Comparison of ENCODE assay signal across 25 cellular contexts in the genomic region with DNA sequence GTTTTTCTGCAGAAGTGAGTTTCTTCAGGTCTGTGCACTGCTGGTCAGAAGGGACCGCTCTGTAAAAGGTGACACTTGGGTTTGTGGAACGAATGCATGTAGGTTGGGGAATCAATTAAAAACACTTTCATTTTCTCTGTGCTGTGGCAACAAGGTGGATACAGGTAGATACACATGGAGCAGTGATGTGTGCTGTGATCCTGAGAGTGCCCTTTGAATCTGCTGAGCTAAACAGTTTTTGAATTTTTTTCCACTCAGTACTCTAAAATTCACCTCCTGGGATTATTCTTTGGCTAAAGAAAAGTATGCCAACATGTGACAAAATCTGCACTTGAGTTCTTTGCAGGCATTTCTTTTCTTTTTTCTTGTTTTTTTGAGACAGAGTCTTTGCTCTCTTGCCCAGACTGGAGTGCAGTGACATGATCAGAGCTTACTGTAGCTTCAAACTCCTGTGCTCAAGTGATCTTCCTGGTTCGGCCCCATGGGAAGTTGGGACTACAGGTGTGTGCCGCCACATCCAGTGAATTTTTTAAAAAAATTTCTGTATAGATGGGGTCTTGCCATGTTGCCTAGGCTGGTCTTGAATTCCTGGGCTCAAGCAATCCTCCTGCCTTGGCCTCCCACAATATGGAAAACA.
"Had no signal": no experiment of that assay in that cellular context is flagged by ENCODE, and none has a peak within 500 bp of the region (broad histone marks: within the 10 kb centered on the region; RNA-seq: fewer than 3 reads in every experiment).

No MANE protein-coding gene starts in this region.

- H3K27me3 ChIP-seq: SJSA1 had no signal

- H3K4me1 Mint-ChIP-seq: activated naive CD4-positive, alpha-beta T cell treated with anti-CD3 and anti-CD28 coated beads, Interleukin-2, amount 50 U/mL, for 24 hours had no signal

- H3K4me2 ChIP-seq: KMS-11 had no signal

- H3K4me3 Mint-ChIP-seq: activated CD8-positive, alpha-beta T cell treated with anti-CD3 and anti-CD28 coated beads, Interleukin-2, amount 10 ng/mL, durations not matched to agents 7 days and 5 days; activated naive CD4-positive, alpha-beta T cell treated with anti-CD3 and anti-CD28 coated beads, Interleukin-2, amount 50 U/mL, for 24 hours; T-helper 1 cell treated with Interleukin-12 subunit alpha and Interleukin-12 subunit beta and Interleukin-4 antibody, amounts not matched to agents 30 μg/mL and 1 μg/mL, for 36 hours had no signal

- H3K27ac Mint-ChIP-seq: activated CD8-positive, alpha-beta T cell treated with anti-CD3 and anti-CD28 coated beads, Interleukin-2, amount 10 ng/mL, durations not matched to agents 7 days and 5 days; activated naive CD4-positive, alpha-beta T cell treated with anti-CD3 and anti-CD28 coated beads, Interleukin-2, amount 50 U/mL, for 24 hours; T-helper 1 cell treated with Interleukin-12 subunit alpha and Interleukin-12 subunit beta and Interleukin-4 antibody, amounts not matched to agents 30 μg/mL and 1 μg/mL, for 36 hours had no signal

- H3K9me3 ChIP-seq: SJSA1 had no signal

- H3K36me3 ChIP-seq: SJSA1 had no signal

- H3K27ac ChIP-seq: KMS-11, SJSA1 had no signal

- FAIRE-seq: bronchial epithelial cell had no signal

- H3K4me3 ChIP-seq: SJSA1 had no signal

- H3K9me3 Mint-ChIP-seq: activated naive CD4-positive, alpha-beta T cell treated with anti-CD3 and anti-CD28 coated beads, Interleukin-2, amount 50 U/mL, for 24 hours; T-helper 1 cell treated with Interleukin-12 subunit alpha and Interleukin-12 subunit beta and Interleukin-4 antibody, amounts not matched to agents 30 μg/mL and 1 μg/mL, for 36 hours had no signal

- H3K9ac ChIP-seq: KMS-11 had no signal

- DNase-seq: activated CD4-positive, alpha-beta T cell treated with anti-CD3 and anti-CD28 coated beads for 48 hours; activated CD4-positive, alpha-beta T cell treated with anti-CD3 and anti-CD28 coated beads, Interleukin-2, amount 50 U/mL, for 4 hours; activated CD8-positive, alpha-beta memory T cell treated with anti-CD3 and anti-CD28 coated beads, Interleukin-2, amount 50 U/mL, for 48 hours; activated CD8-positive, alpha-beta T cell treated with anti-CD3 and anti-CD28 coated beads, Interleukin-2, amount 10 ng/mL, durations not matched to agents 7 days and 5 days; activated T-cell treated with anti-CD3 and anti-CD28 coated beads, Interleukin-2, amount 50 U/mL, for 1 hour; aorta; central memory CD4-positive, alpha-beta T cell; NCI-H1092; NCI-H1417; NCI-H1930; NCI-H2107; NCI-H2171 treated with DMSO at 0.1 percent for 48 hours; NCI-H226; NCI-H526; NCI-H82; OCI-M1; RPMI8226 had no signal

- H3K27me3 Mint-ChIP-seq: activated naive CD4-positive, alpha-beta T cell treated with anti-CD3 and anti-CD28 coated beads, Interleukin-2, amount 50 U/mL, for 24 hours had no signal

- ATAC-seq: activated CD4-positive, CD25-positive, alpha-beta regulatory T cell treated with anti-CD3 and anti-CD28 coated beads, Interleukin-2, amount 50 U/mL, for 24 hours; activated CD8-positive, alpha-beta T cell treated with anti-CD3 and anti-CD28 coated beads, Interleukin-2, amount 10 ng/mL, durations not matched to agents 7 days and 5 days; Panc1; Right ventricle myocardium inferior had no signal
